Comparison of ENCODE assay signal across 9 cellular contexts in the genomic region with DNA sequence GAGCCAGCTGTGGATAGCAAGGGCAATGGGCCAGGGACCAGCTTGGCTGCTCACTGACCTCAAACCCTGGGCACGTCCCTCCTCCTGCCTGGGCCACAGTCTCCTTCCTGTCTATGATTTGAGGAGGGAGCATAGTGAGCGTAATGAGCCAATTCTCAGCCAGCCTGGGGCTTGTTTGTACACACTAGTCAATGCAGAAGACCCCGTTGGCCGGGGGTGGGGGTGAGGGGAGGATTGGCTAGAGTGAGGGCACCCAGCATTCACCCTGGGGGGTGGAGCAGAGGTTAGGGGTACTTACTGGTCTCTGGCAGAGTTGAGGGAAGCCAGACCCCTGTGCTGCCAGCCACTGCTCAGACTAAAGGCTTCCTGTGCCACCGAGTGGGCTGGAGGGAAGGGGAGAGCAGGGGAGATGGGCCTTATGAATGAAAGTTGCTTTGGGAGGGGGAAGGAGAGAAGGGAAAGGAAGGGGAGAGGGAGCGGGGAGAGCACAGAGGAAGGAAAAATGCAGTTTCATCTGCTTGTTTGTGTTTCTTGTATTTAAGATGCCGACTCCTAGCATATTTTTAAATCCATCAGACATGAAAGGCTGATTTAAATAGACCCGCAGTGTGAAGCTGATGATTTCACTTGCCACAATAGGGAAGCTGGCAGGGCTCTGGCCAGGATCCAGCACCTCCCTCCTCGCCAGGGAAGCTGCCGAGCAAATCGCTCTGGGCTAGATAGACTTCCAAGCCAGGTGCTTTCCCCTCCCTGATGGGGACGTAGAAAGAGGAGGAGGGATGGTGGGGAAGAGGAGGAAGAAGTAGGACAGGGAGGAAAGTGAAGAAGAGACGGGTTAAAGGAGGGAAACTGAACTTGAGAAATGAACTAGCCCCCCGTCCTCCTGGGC.
A peak's percentile ranks its signal among the peaks of the same experiment; 100 is the strongest.
DNase-seq lines count a peak whose midpoint lies in the region; ATAC-seq and TF ChIP-seq lines count a peak whose summit lies in the region.
"Had no signal": no experiment of that assay in that cellular context is flagged by ENCODE, and none has a peak within 500 bp of the region (broad histone marks: within the 10 kb centered on the region; RNA-seq: fewer than 3 reads in every experiment).

No MANE protein-coding gene starts in this region.

- DNase-seq in AML-193 (lab: John Stamatoyannopoulos, UW): peak; percentile 20 to 24
- peak; percentile 86 for DNase-seq in NCI-H1105 treated with DMSO at 0.1 percent for 48 hours (lab: John Stamatoyannopoulos, UW)
- DNase-seq in anterior cingulate cortex (lab: John Stamatoyannopoulos, UW): peak in 49 of 58 donors; percentile 9 to 80 (median 46)
- peak; percentile 76 for DNase-seq in kidney tubule cell (ENCODE audit: low spot score)
- DNase-seq in HEK293T (ENCODE audit: extremely low spot score): no peak
- DNase-seq: DND-41 had no signal

- ATAC-seq in HG03378 (IDR thresholded peaks at IDR 0.05; ENCODE audit: unreplicated experiment): no peak
- ATAC-seq in HG03432 (IDR thresholded peaks at IDR 0.05; ENCODE audit: unreplicated experiment): no peak
- ATAC-seq in GM21528 (IDR thresholded peaks at IDR 0.05; ENCODE audit: low FRiP score, unreplicated experiment): no peak

- CTCF ChIA-PET in HEK293T (lab: Yijun Ruan, JAX): interaction anchor here (0.7 kb wide), 1 partner anchor 53 kb away, joined by 3 read pairs; no protein-coding TSS in a partner anchor

- POLR2A ChIA-PET in HEK293T (lab: Yijun Ruan, JAX): no interaction called here

TF ChIP-seq in HEK293T, 16 proteins besides CTCF, POLR2A, EP300 and RAD21:
- no peak for TF ChIP-seq LEF1 (IDR thresholded peaks at IDR 0.05; ENCODE audit: borderline replicate concordance)
- TF ChIP-seq SUZ12 (IDR thresholded peaks at IDR 0.05): no peak
- TF ChIP-seq TARDBP (IDR thresholded peaks at IDR 0.05): no peak
- no peak for TF ChIP-seq ZNF384 (IDR thresholded peaks at IDR 0.05)
- no peak for TF ChIP-seq FOXK2 (IDR thresholded peaks at IDR 0.05)
- no peak for TF ChIP-seq CTBP1 (IDR thresholded peaks at IDR 0.05; ENCODE audit: borderline replicate concordance)
